ENCODE assay signal across 8 cellular contexts in the genomic region with DNA sequence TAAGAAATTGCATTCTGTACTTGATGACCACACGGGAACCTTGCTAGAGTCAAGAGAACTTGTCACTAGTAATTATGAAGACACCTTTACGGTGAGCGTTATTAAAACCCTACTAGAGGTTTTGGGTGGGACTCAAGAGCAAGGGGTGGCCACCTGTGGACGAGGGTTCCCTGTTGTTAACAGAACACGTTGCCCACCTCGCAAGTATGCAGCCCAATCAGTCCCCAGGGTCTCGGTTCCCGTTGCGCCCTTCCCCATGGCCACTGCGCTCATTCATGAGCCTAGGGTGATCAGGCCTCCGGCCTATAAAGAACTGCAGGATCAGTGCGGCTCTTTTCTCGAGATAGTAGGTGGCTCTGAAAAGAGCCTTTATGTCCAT. TPM values are rescaled to one million over a fixed set of nuclear protein-coding genes. Genes with fewer than 3 reads are reported as not detected.
DNase-seq lines count a peak whose midpoint lies in the region; ATAC-seq and TF ChIP-seq lines count a peak whose summit lies in the region.

No MANE protein-coding gene starts in this region.

- H3K4me2 ChIP-seq in osteoblast (ENCODE audit: insufficient read depth, low read length) = peak overlapping the region; percentile 92

- peak overlapping the region; percentile 98 to 100 (median 99) for H3K27ac Mint-ChIP-seq in CD8-positive, alpha-beta memory T cell

- peak overlapping the region; percentile 91 for H2AFZ ChIP-seq in osteoblast (ENCODE audit: low read length)

- peaks cover 37 to 57% (median 50%) of the 10 kb centered on the region in 3 donors for H3K4me1 Mint-ChIP-seq in CD8-positive, alpha-beta memory T cell

- CTCF ChIA-PET in CD8-positive, alpha-beta memory T cell (lab: Charles Lee) = interaction anchor here (0.7 to 2.5 kb wide), 12 partner anchors 9 to 291 kb away, joined by 3 to 23 read pairs (median 6); partner anchors contain the start of genes IBA57, RNF187 and TRIM11

- H3K27me3 ChIP-seq in CD8-positive, alpha-beta memory T cell (ENCODE audit: insufficient read depth, low read length, poor library complexity, severe bottlenecking) = no peaks in the 10 kb centered on the region
- H3K27me3 ChIP-seq in NT2/D1 (ENCODE audit: insufficient read depth, insufficient read length) = no peaks in the 10 kb centered on the region
- peaks cover 13% of the 10 kb centered on the region for H3K27me3 ChIP-seq in osteoblast (ENCODE audit: insufficient read depth, low read length)

- DNase-seq in CD8-positive, alpha-beta memory T cell = no peak
- no peak for DNase-seq in NT2/D1 (ENCODE audit: low read depth, low spot score)
- DNase-seq in epithelial cell of prostate (ENCODE audit: low read depth, low spot score) = no peak
- no peak for DNase-seq in osteoblast (ENCODE audit: insufficient read length, low spot score, missing footprints)
- no peak for DNase-seq in NCI-H1417 (lab: John Stamatoyannopoulos, UW)
- no peak for DNase-seq in activated CD4-positive, CD25-positive, alpha-beta regulatory T cell (lab: John Stamatoyannopoulos, UW)
- DNase-seq in stimulated activated CD4-positive, alpha-beta T cell treated with anti-CD3 and anti-CD28 coated beads, Interleukin-1b, Interleukin-23, amount 100 ng/mL, for 48 hours = no peak

- no peaks in the 10 kb centered on the region for H3K36me3 ChIP-seq in CD8-positive, alpha-beta memory T cell (ENCODE audit: insufficient read depth, low read length)
- peaks cover 5% of the 10 kb centered on the region for H3K36me3 ChIP-seq in NT2/D1 (ENCODE audit: insufficient read depth, insufficient read length, low read length)
- H3K36me3 ChIP-seq in osteoblast (ENCODE audit: insufficient read depth, low read length) = no peaks in the 10 kb centered on the region

- no peak for TF ChIP-seq CTCF in osteoblast (IDR thresholded peaks at IDR 0.05; ENCODE audit: extremely low read depth, low read depth, low read length)

- peak overlapping the region; percentile 94 for H3K9ac ChIP-seq in NT2/D1 (ENCODE audit: insufficient read length, low read depth)

- H3K4me3 Mint-ChIP-seq in CD8-positive, alpha-beta memory T cell = peak overlapping the region; percentile 91 to 99 (median 96)

- H3K9me3 ChIP-seq in CD8-positive, alpha-beta memory T cell (ENCODE audit: low read length) = no peaks in the 10 kb centered on the region
- H3K9me3 ChIP-seq in NT2/D1 (ENCODE audit: insufficient read depth, low read length) = no peaks in the 10 kb centered on the region
- H3K9me3 ChIP-seq in osteoblast (ENCODE audit: low read depth, low read length) = no peaks in the 10 kb centered on the region

- peak; percentile 9 for ATAC-seq in GM21619 (IDR thresholded peaks at IDR 0.05; ENCODE audit: unreplicated experiment)

- H3K79me2 ChIP-seq in osteoblast (ENCODE audit: insufficient read depth, low read length) = peaks cover 5% of the 10 kb centered on the region

- POLR2A ChIA-PET in CD8-positive, alpha-beta memory T cell (lab: Charles Lee) = interaction anchor here (0.6 to 3.6 kb wide), 9 partner anchors 8 to 375 kb away, joined by 3 to 54 read pairs (median 5); partner anchors contain the start of genes IBA57, RNF187 and TRIM11

- peaks cover 0 to 20% (median 0%) of the 10 kb centered on the region in 3 donors for H3K36me3 Mint-ChIP-seq in CD8-positive, alpha-beta memory T cell

- peak overlapping the region; percentile 87 for H3K4me3 ChIP-seq in CD8-positive, alpha-beta memory T cell (ENCODE audit: low read length)
- H3K4me3 ChIP-seq in NT2/D1 (ENCODE audit: insufficient read length, low read depth) (peak overlapping the region; percentile 97), osteoblast (ENCODE audit: insufficient read depth, low read length) (peak overlapping the region; percentile 83)

- peak overlapping the region; percentile 95 for H3K27ac ChIP-seq in CD8-positive, alpha-beta memory T cell (ENCODE audit: low read depth, low read length)
- peak overlapping the region; percentile 71 for H3K27ac ChIP-seq in epithelial cell of prostate
- peak overlapping the region; percentile 61 for H3K27ac ChIP-seq in osteoblast (ENCODE audit: low read depth, low read length)

- H4K20me1 ChIP-seq in osteoblast (ENCODE audit: insufficient read depth, low read length) = no peaks in the 10 kb centered on the region

- peaks cover 34% of the 10 kb centered on the region for H3K4me1 ChIP-seq in CD8-positive, alpha-beta memory T cell (ENCODE audit: insufficient read depth, low read length)
- H3K4me1 ChIP-seq in NT2/D1 (ENCODE audit: insufficient read depth, insufficient read length) = peaks cover 5% of the 10 kb centered on the region
- peaks cover 4% of the 10 kb centered on the region for H3K4me1 ChIP-seq in osteoblast (ENCODE audit: insufficient read depth, low read length)

- H3K9me3 Mint-ChIP-seq in CD8-positive, alpha-beta memory T cell = peaks cover 0 to 2% (median 0%) of the 10 kb centered on the region in 5 donors

- H3K27me3 Mint-ChIP-seq in CD8-positive, alpha-beta memory T cell = peaks cover 0 to 9% of the 10 kb centered on the region in 2 donors

RNA-seq across cellular contexts. Expression of gene RNF187, which starts 30.2 kb away (rescaled TPM):
- 100 to 1,000 TPM; 128 to 129 TPM for total RNA-seq in CD8-positive, alpha-beta memory T cell
- 56.7 TPM for polyA plus RNA-seq in CD8-positive, alpha-beta memory T cell
- 46.0 and 52.5 TPM in 2 replicates for total RNA-seq in osteoblast

RNA-seq across cellular contexts. Expression of gene TRIM17, which starts 40.3 kb away (rescaled TPM):
- 1 to 10 TPM; 1.8 to 2.1 TPM for total RNA-seq in CD8-positive, alpha-beta memory T cell
- 0.60 TPM for polyA plus RNA-seq in CD8-positive, alpha-beta memory T cell
- total RNA-seq in osteoblast = under 0.01 TPM in 1 of 2 replicates, not detected in the other

RNA-seq across cellular contexts. Expression of gene TRIM11, which starts 50.4 kb away (rescaled TPM):
- 10 to 100 TPM; 38.3 to 38.8 TPM for total RNA-seq in CD8-positive, alpha-beta memory T cell
- 21.5 TPM for polyA plus RNA-seq in CD8-positive, alpha-beta memory T cell
- total RNA-seq in osteoblast = 22.1 and 25.7 TPM in 2 replicates
